In the genomic region with DNA sequence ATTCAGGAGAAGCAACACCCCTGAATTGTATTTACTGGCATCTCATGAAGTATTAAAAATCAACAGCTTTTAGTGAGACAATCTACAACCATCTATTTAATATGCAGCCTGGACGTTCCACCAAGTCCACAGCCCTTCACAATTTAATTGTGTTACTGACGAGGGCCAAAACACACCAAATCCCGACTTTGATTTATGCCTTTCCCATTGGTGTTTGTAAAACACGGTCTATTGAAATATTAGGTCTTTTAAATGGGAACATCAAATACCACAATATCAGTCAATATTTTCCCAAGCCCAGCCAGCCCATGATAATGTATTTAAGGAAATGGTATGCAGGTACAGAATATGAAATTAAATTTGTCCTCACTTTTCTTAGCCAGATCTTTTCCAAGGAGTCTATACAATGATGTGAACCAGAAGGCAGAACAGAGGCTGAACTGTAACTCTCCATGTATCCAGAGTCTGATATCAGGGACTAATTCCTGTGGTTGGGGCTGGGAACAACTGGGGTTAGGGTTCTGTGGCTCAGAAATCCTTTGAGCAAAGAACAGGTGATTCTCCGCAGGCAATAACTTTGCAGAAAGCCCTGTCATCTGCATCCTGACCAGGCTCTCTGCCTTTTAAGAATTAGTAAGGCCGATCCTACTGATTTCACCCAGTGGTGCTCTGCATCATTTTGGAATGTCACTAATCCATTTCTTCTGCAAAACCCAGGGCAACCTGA, we compare ENCODE assay signal across 32 cellular contexts.
"Had no signal": no experiment of that assay in that cellular context is flagged by ENCODE, and none has a peak within 500 bp of the region (broad histone marks: within the 10 kb centered on the region; RNA-seq: fewer than 3 reads in every experiment).

No MANE protein-coding gene starts in this region.

- H3K27ac Mint-ChIP-seq: activated CD4-positive, alpha-beta T cell treated with anti-CD3 and anti-CD28 coated beads for 36 hours; activated CD4-positive, alpha-beta T cell treated with anti-CD3 and anti-CD28 coated beads, Interleukin-2, amount 10 ng/mL, durations not matched to agents 7 days and 5 days; activated CD8-positive, alpha-beta T cell treated with anti-CD3 and anti-CD28 coated beads, Interleukin-2, amount 10 ng/mL, durations not matched to agents 7 days and 5 days; activated naive CD4-positive, alpha-beta T cell treated with anti-CD3 and anti-CD28 coated beads, Interleukin-2, amount 10 ng/mL, durations not matched to agents 7 days and 5 days; activated naive CD8-positive, alpha-beta T cell; activated naive CD8-positive, alpha-beta T cell treated with anti-CD3 and anti-CD28 coated beads, Interleukin-2, amount 50 U/mL, for 24 hours; activated T-cell treated with anti-CD3 and anti-CD28 coated beads, Interleukin-2, amount 50 U/mL, for 24 hours; activated T-helper 2 cell treated with anti-CD3 and anti-CD28 coated beads, Interferon-gamma antibody, Interleukin-2, Interleukin-4, amounts not matched to agents 10 μg/mL and 5 μg/mL and 100 μg/mL, durations not matched to agents 14 hours and 24 hours and 36 hours; T-helper 1 cell treated with Interleukin-12 subunit alpha and Interleukin-12 subunit beta and Interleukin-4 antibody, amounts not matched to agents 30 μg/mL and 1 μg/mL, for 36 hours; T-helper 2 cell treated with Interferon-gamma antibody and Interleukin-4, amounts not matched to agents 5 μg/mL and 100 μg/mL, for 36 hours; WTC11 had no signal

- FAIRE-seq: TTC549 had no signal

- H3K36me3 Mint-ChIP-seq: activated naive CD4-positive, alpha-beta T cell treated with anti-CD3 and anti-CD28 coated beads, Interleukin-2, amount 10 ng/mL, durations not matched to agents 7 days and 5 days; activated naive CD8-positive, alpha-beta T cell; WTC11 had no signal

- H3K36me3 ChIP-seq: brain microvascular endothelial cell, SJSA1 had no signal

- H3K9ac ChIP-seq: SK-N-SH had no signal

- H3K27ac ChIP-seq: brain microvascular endothelial cell, SJSA1 had no signal

- H3K4me3 ChIP-seq: SJSA1 had no signal

- H3K4me3 Mint-ChIP-seq: activated CD4-positive, alpha-beta T cell treated with anti-CD3 and anti-CD28 coated beads for 36 hours; activated CD4-positive, alpha-beta T cell treated with anti-CD3 and anti-CD28 coated beads, Interleukin-2, amount 10 ng/mL, durations not matched to agents 7 days and 5 days; activated CD8-positive, alpha-beta T cell treated with anti-CD3 and anti-CD28 coated beads, Interleukin-2, amount 10 ng/mL, durations not matched to agents 7 days and 5 days; activated naive CD4-positive, alpha-beta T cell treated with anti-CD3 and anti-CD28 coated beads, Interleukin-2, amount 10 ng/mL, durations not matched to agents 7 days and 5 days; activated naive CD8-positive, alpha-beta T cell; activated naive CD8-positive, alpha-beta T cell treated with anti-CD3 and anti-CD28 coated beads, Interleukin-2, amount 50 U/mL, for 24 hours; activated T-cell treated with anti-CD3 and anti-CD28 coated beads, Interleukin-2, amount 50 U/mL, for 24 hours; T-helper 1 cell treated with Interleukin-12 subunit alpha and Interleukin-12 subunit beta and Interleukin-4 antibody, amounts not matched to agents 30 μg/mL and 1 μg/mL, for 36 hours; T-helper 2 cell treated with Interferon-gamma antibody and Interleukin-4, amounts not matched to agents 5 μg/mL and 100 μg/mL, for 36 hours; WTC11 had no signal

- DNase-seq: activated CD4-positive, alpha-beta T cell treated with anti-CD3 and anti-CD28 coated beads for 36 hours; activated CD4-positive, alpha-beta T cell treated with anti-CD3 and anti-CD28 coated beads, Interleukin-2, amount 10 ng/mL, durations not matched to agents 7 days and 5 days; activated CD4-positive, alpha-beta T cell treated with anti-CD3 and anti-CD28 coated beads, Interleukin-2, amount 50 U/mL, for 48 hours; activated CD8-positive, alpha-beta T cell treated with anti-CD3 and anti-CD28 coated beads, Interleukin-2, amount 10 ng/mL, durations not matched to agents 7 days and 5 days; activated gamma-delta T cell treated with Interleukin-2 at 50 U/mL for 16 hours; activated naive CD4-positive, alpha-beta T cell treated with anti-CD3 and anti-CD28 coated beads, Interleukin-2, amount 10 ng/mL, durations not matched to agents 7 days and 5 days; activated naive CD8-positive, alpha-beta T cell treated with anti-CD3 and anti-CD28 coated beads, Interleukin-2, amount 50 U/mL, for 24 hours; activated T-cell treated with anti-CD3 and anti-CD28 coated beads, Interleukin-2, amount 50 U/mL, for 24 hours; amniotic stem cell; aorta; brain microvascular endothelial cell; central memory CD4-positive, alpha-beta T cell; Kasumi-1; MM.1S; MV-4-11; NCI-H1092; NCI-H1436 treated with DMSO at 0.1 percent for 48 hours; NCI-H1694 treated with DMSO at 0.1 percent for 48 hours; NCI-H2029; NCI-H345; NCI-H524 treated with DMSO at 0.1 percent for 48 hours; SHP77; SK-N-SH had no signal

- H3K9me3 ChIP-seq: SJSA1, SK-N-SH had no signal

- ATAC-seq: activated CD4-positive, alpha-beta T cell treated with anti-CD3 and anti-CD28 coated beads for 36 hours; activated CD4-positive, CD25-positive, alpha-beta regulatory T cell treated with anti-CD3 and anti-CD28 coated beads, Interleukin-2, amount 50 U/mL, for 24 hours; activated CD8-positive, alpha-beta T cell treated with anti-CD3 and anti-CD28 coated beads, Interleukin-2, amount 10 ng/mL, durations not matched to agents 7 days and 5 days; activated naive CD8-positive, alpha-beta T cell treated with anti-CD3 and anti-CD28 coated beads, Interleukin-2, amount 50 U/mL, for 24 hours; Panc1; WTC11 had no signal

- H3K27me3 ChIP-seq: brain microvascular endothelial cell, SJSA1 had no signal

- H3K4me1 Mint-ChIP-seq: activated CD4-positive, alpha-beta T cell treated with anti-CD3 and anti-CD28 coated beads for 36 hours; activated CD4-positive, alpha-beta T cell treated with anti-CD3 and anti-CD28 coated beads, Interleukin-2, amount 10 ng/mL, durations not matched to agents 7 days and 5 days; activated naive CD4-positive, alpha-beta T cell treated with anti-CD3 and anti-CD28 coated beads, Interleukin-2, amount 10 ng/mL, durations not matched to agents 7 days and 5 days; activated naive CD8-positive, alpha-beta T cell treated with anti-CD3 and anti-CD28 coated beads, Interleukin-2, amount 50 U/mL, for 24 hours had no signal

- H3K4me1 ChIP-seq: SJSA1 had no signal

- H3K9me3 Mint-ChIP-seq: activated CD4-positive, alpha-beta T cell treated with anti-CD3 and anti-CD28 coated beads, Interleukin-2, amount 10 ng/mL, durations not matched to agents 7 days and 5 days; activated naive CD4-positive, alpha-beta T cell treated with anti-CD3 and anti-CD28 coated beads, Interleukin-2, amount 10 ng/mL, durations not matched to agents 7 days and 5 days; activated naive CD8-positive, alpha-beta T cell treated with anti-CD3 and anti-CD28 coated beads, Interleukin-2, amount 50 U/mL, for 24 hours; activated T-cell treated with anti-CD3 and anti-CD28 coated beads, Interleukin-2, amount 50 U/mL, for 24 hours; activated T-helper 2 cell treated with anti-CD3 and anti-CD28 coated beads, Interferon-gamma antibody, Interleukin-2, Interleukin-4, amounts not matched to agents 10 μg/mL and 5 μg/mL and 100 μg/mL, durations not matched to agents 14 hours and 24 hours and 36 hours; T-helper 1 cell treated with Interleukin-12 subunit alpha and Interleukin-12 subunit beta and Interleukin-4 antibody, amounts not matched to agents 30 μg/mL and 1 μg/mL, for 36 hours; T-helper 2 cell treated with Interferon-gamma antibody and Interleukin-4, amounts not matched to agents 5 μg/mL and 100 μg/mL, for 36 hours; WTC11 had no signal

- H3K4me2 ChIP-seq: SK-N-SH had no signal
